Comparison of ENCODE assay signal across 15 cellular contexts in the genomic region with DNA sequence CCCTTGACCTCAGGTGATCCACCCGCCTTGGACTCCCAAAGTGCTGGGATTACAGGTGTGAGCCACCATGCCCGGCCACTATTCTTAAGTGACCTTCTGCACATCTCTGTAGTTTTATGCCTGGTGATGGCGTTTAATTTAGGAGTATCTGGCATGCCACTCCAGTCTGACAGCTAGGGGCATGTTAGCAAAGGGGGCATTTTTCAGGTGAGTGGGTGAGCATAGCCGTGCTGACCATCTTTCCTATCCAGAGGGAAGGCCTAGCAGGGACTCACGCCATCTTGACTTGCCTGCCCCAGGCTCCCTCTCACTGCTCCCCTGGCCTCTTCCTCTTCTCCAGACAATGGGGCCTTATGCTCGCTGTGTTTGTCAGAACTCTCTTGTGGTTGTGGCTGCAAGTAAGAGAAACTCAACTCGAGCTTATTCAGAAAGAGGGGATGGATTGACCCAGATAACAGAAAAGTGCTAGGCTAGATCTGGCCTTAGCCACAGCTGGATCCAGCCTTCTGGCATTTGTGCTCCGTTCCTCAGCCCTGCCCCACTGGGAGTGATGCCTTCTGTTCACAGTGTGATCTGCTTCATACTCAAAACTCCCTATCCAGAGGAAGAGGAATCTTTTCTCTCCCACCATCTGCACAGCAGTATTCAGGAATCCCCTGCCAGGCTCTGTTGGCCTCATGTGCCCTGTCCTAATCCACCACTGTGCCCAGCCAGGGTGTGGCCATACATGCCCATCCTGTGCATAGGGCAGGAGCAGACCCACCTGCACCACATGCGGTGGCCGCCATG.
DNase-seq lines count a peak whose midpoint lies in the region; ATAC-seq and TF ChIP-seq lines count a peak whose summit lies in the region.
"Had no signal": no experiment of that assay in that cellular context is flagged by ENCODE, and none has a peak within 500 bp of the region (broad histone marks: within the 10 kb centered on the region; RNA-seq: fewer than 3 reads in every experiment).

No MANE protein-coding gene starts in this region.

- no peaks in the 10 kb centered on the region for H3K9me3 ChIP-seq in PC-3 (ENCODE audit: low read length)
- no peaks in the 10 kb centered on the region for H3K9me3 ChIP-seq in colonic mucosa
- no peaks in the 10 kb centered on the region for H3K9me3 ChIP-seq in spleen

- H3K79me2 ChIP-seq in PC-3 (ENCODE audit: low read length) = peaks cover 21% of the 10 kb centered on the region; the same call in 1 of the 2 replicates

- in situ Hi-C loops in brain microvascular endothelial cell (cut with HindIII; ENCODE audit: low pct_ligation_motif_present, low sequenced_read_pairs) = no loop called here

- no peaks in the 10 kb centered on the region for H3K27me3 Mint-ChIP-seq in endothelial cell (ENCODE audit: unreplicated experiment)

- intact Hi-C loops in PC-3 (cut with micrococcal nuclease) = no loop called here
- intact Hi-C loops in colonic mucosa (cut with DNase I) = no loop called here
- intact Hi-C loops in spleen (cut with DNase I; ENCODE audit: low total_unique reads) = no loop called here

- POLR2A ChIA-PET in PC-3 (lab: Charles Lee; ENCODE audit: unreplicated experiment) = no interaction called here

- no peak for DNase-seq in PC-3
- DNase-seq in colonic mucosa = peak; percentile 14
- peak; percentile 55 for DNase-seq in islet precursor cell
- DNase-seq in spleen = no peak
- DNase-seq in endothelial cell (ENCODE audit: low spot score) = no peak
- DNase-seq in iPS-NIHi11 (ENCODE audit: low spot score) = no peak
- no peak for DNase-seq in HK-2 (ENCODE audit: unreplicated experiment)
- no peak for DNase-seq in brain microvascular endothelial cell
- DNase-seq: activated effector memory CD4-positive, alpha-beta T cell treated with Interleukin-2 at 50 U/mL for 16 hours; COR-L47; effector CD8-positive, alpha-beta T cell; NCI-H1694; occipital lobe had no signal

- WGBS in spleen, 5 donors = 90 to 94% (median 92%) methylated on average over 9 to 10 of the region's 10 CpGs

- no TSS peak for BruUV-seq in PC-3 (replicated peaks; lab: Mats Ljungman, UMichigan)

- H3K36me3 ChIP-seq in PC-3 (ENCODE audit: low read depth, low read length) = 0 out of 2 replicates have a peak, but pooled peaks cover 4% of the 10 kb centered on the region
- H3K36me3 ChIP-seq in colonic mucosa = no peaks in the 10 kb centered on the region
- peaks cover 0 to 6% (median 0%) of the 10 kb centered on the region in 6 donors for H3K36me3 ChIP-seq in spleen
- no peaks in the 10 kb centered on the region for H3K36me3 ChIP-seq in brain microvascular endothelial cell (replicated peaks)
- H3K36me3 ChIP-seq: cardiac muscle cell had no signal

- no peaks in the 10 kb centered on the region for H3K9me3 Mint-ChIP-seq in endothelial cell (ENCODE audit: unreplicated experiment)
- H3K9me3 Mint-ChIP-seq: GM23338 had no signal

- H3K4me3 Mint-ChIP-seq in endothelial cell (ENCODE audit: unreplicated experiment) = no peak overlapping the region
- H3K4me3 Mint-ChIP-seq: GM23338 had no signal

- H3K9ac ChIP-seq in PC-3 (ENCODE audit: low read length) (no peak overlapping the region; the same call in 1 of the 2 replicates), colonic mucosa (ENCODE audit: low read depth in 2 of 2, low read length in 2 of 2) (no peak overlapping the region)

- H3K4me1 ChIP-seq in PC-3 (ENCODE audit: insufficient read depth, low read length) (peaks cover 67% of the 10 kb centered on the region), colonic mucosa (no peaks in the 10 kb centered on the region), spleen (peaks cover 0 to 18% (median under 1%) of the 10 kb centered on the region in 6 donors)

- H3F3A ChIP-seq in PC-3 (ENCODE audit: low read length, unreplicated experiment) = peaks cover 14% of the 10 kb centered on the region

- H3K27me3 ChIP-seq in PC-3 (ENCODE audit: low read length) (no peaks in the 10 kb centered on the region), colonic mucosa (no peaks in the 10 kb centered on the region), spleen (replicated peaks in 1 of 7) (no peaks in the 10 kb centered on the region), brain microvascular endothelial cell (replicated peaks) (no peaks in the 10 kb centered on the region)
- H3K27me3 ChIP-seq: cardiac muscle cell had no signal

- peaks cover 7% of the 10 kb centered on the region for H3K36me3 Mint-ChIP-seq in endothelial cell (ENCODE audit: low read depth, unreplicated experiment)

- H3K9me2 ChIP-seq in PC-3 (replicated peaks; ENCODE audit: low read length) = no peaks in the 10 kb centered on the region

- no peaks in the 10 kb centered on the region for H4K20me1 ChIP-seq in PC-3 (ENCODE audit: low read length)

- H3K27ac ChIP-seq in PC-3 (ENCODE audit: low read length) (peak overlapping the region; percentile 99), colonic mucosa (no peak overlapping the region), spleen (peak overlapping the region in 7 of 8 donors; percentile 14 to 63 (median 51)), brain microvascular endothelial cell (no peak overlapping the region)
- H3K27ac ChIP-seq: cardiac muscle cell had no signal

- no peak overlapping the region for H2AFZ ChIP-seq in PC-3 (ENCODE audit: low read length)
- H2AFZ ChIP-seq: GM23338 had no signal

- peaks cover 9% of the 10 kb centered on the region for H3K4me1 Mint-ChIP-seq in endothelial cell (ENCODE audit: unreplicated experiment)
- H3K4me1 Mint-ChIP-seq: GM23338 had no signal

- ATAC-seq in PC-3 = no peak
- ATAC-seq: GM23338 had no signal

- no peak overlapping the region for H3K27ac Mint-ChIP-seq in endothelial cell (ENCODE audit: unreplicated experiment)
- H3K27ac Mint-ChIP-seq: GM23338 had no signal

- TF ChIP-seq POLR2A in spleen (IDR thresholded peaks at IDR 0.05) = no peak

- CTCF ChIA-PET in PC-3 (lab: Charles Lee) = no interaction called here

- TF ChIP-seq CTCF in PC-3 (conservative IDR thresholded peaks at IDR 0.05; ENCODE audit: low read depth, low read length) (no peak), colonic mucosa (IDR thresholded peaks at IDR 0.05) (no peak), spleen (IDR thresholded peaks at IDR 0.05 in 8 of 11, conservative IDR thresholded peaks at IDR 0.05 in 3 of 11) (no peak), endothelial cell (IDR thresholded peaks at IDR 0.05; ENCODE audit: unreplicated experiment) (no peak), brain microvascular endothelial cell (IDR thresholded peaks at IDR 0.05; ENCODE audit: low read depth, low read length, missing control alignments) (no peak)

- H3K4me2 ChIP-seq in PC-3 (ENCODE audit: low read length) = no peak overlapping the region
- H3K4me2 ChIP-seq: GM23338 had no signal

- no peak overlapping the region for H3K4me3 ChIP-seq in PC-3 (ENCODE audit: low read length)
- no peak overlapping the region for H3K4me3 ChIP-seq in colonic mucosa
- H3K4me3 ChIP-seq in spleen = no peak overlapping the region
- no peak overlapping the region for H3K4me3 ChIP-seq in brain microvascular endothelial cell (ENCODE audit: low read depth, low read length)
- H3K4me3 ChIP-seq: cardiac muscle cell, GM23338 had no signal

Comparison
In these comparisons a context has a peak if more than half of its experiments do, and no peak if none do; other contexts are left out.
1. DNase-seq: peak in colonic mucosa (single experiment) and islet precursor cell (single experiment); none in PC-3 (single experiment), spleen (single experiment), endothelial cell (single experiment), iPS-NIHi11 (single experiment), HK-2 (single experiment) and brain microvascular endothelial cell (single experiment).
2. H3K27ac ChIP-seq: peak in PC-3 (single experiment) and spleen (7 of 8); none in colonic mucosa (single experiment) and brain microvascular endothelial cell (single experiment).